9 cellular contexts compared by ENCODE assay signal in the genomic region with DNA sequence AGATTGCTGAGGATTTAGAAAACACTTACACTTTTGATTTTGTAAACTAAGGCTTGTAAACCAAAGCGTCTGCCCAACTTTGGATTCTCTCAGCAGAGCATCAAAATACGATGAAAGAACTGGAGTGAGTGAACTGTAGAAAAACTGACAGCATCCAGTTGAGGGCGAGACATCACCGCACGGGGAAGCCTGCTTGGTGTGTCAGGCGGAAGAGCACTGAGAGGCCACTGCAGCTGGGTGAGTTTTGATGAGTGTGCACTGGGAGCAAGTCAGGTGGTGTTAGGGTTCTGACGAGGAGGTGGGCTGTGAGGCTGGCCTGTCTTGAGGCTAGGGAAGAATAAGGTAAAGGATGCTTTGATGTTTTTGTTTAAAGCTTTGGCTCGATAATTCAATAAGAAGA. TPM values are rescaled to one million over a fixed set of nuclear protein-coding genes. Genes with fewer than 3 reads are reported as not detected.
"Had no signal": no experiment of that assay in that cellular context is flagged by ENCODE, and none has a peak within 500 bp of the region (broad histone marks: within the 10 kb centered on the region; RNA-seq: fewer than 3 reads in every experiment).

No MANE protein-coding gene starts in this region.

- H3K4me3 ChIP-seq: GM23248, HAP-1 had no signal

- H3K4me3 Mint-ChIP-seq: HFFc6 had no signal

- H3K4me1 ChIP-seq: HAP-1 had no signal

- H3K9ac ChIP-seq: GM23248 had no signal

- ATAC-seq: HCT116 had no signal

- H2AFZ ChIP-seq: GM23248 had no signal

- H3K27ac Mint-ChIP-seq: HFFc6 had no signal

- H3K36me3 ChIP-seq: HAP-1 had no signal

- H3K27ac ChIP-seq: GM23248 had no signal

- DNase-seq: GM23248, GOT3, H7, HFFc6, IMR-90 had no signal

RNA-seq across cellular contexts. Expression of a gene that starts 46.8 kb away (rescaled TPM):
- total RNA-seq: GM23248, H4, H7, HFFc6, HT-29, IMR-90 had no signal

RNA-seq across cellular contexts. Expression of a gene that starts 49.0 kb away (rescaled TPM):
- total RNA-seq: GM23248, H4, H7, HFFc6, HT-29, IMR-90 had no signal
